ENCODE assay signal across 26 cellular contexts in the genomic region with DNA sequence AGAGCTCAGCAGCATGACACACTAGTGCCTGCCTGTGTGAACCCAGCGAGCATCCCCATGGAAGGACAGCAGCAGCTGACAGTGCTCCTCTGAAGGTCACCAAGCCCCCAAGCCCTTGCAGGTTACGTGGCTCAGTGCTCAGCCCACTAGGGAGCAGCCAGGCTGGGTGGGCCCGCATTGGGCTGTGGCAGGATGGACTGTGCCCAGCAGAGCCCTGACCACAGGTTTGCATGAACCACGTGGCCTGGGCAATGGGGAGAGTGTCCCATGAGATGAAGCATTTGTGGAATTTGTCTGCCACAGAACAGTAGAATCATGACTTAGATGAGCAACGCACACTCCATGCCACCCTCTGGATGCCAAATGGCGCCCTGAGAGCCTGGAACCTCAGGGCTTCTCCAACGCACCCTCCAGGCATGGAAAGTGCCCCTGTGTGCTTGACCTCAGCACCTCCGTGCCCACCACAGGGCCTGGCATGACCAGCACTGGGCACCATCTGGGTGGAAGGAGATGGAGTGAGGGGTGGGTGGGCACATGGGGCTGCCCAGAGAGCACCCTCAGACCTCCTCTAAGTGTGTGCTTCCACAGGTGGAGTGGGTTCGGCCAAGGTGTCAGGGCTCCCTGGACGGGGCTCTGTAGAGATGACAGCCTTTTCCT.
DNase-seq lines count a peak whose midpoint lies in the region; TF ChIP-seq lines count a peak whose summit lies in the region.
"Had no signal": no experiment of that assay in that cellular context is flagged by ENCODE, and none has a peak within 500 bp of the region (broad histone marks: within the 10 kb centered on the region; RNA-seq: fewer than 3 reads in every experiment).

No MANE protein-coding gene starts in this region.

- H3K79me2 ChIP-seq in H9 (ENCODE audit: insufficient read depth, low read length) = no peaks in the 10 kb centered on the region

- H3K27ac ChIP-seq in H9 (ENCODE audit: insufficient read length, low read depth, low read length) = no peak overlapping the region
- no peak overlapping the region for H3K27ac ChIP-seq in esophagus muscularis mucosa (replicated peaks in 1 of 4)
- H3K27ac ChIP-seq: C4-2B, GM23248, SJSA1 had no signal

- H3K9me3 ChIP-seq in H9 (ENCODE audit: control insufficient read depth, low read depth, low read length) (no peaks in the 10 kb centered on the region), esophagus muscularis mucosa (no peaks in the 10 kb centered on the region)
- H3K9me3 ChIP-seq: Caco-2, SJSA1 had no signal

- H3K9ac ChIP-seq in H9 (ENCODE audit: extremely low read depth, insufficient read length, low read length) = no peak overlapping the region
- H3K9ac ChIP-seq: GM23248 had no signal

- H2BK15ac ChIP-seq in H9 (ENCODE audit: low read depth, low read length) = no peak overlapping the region

- H3K4me2 ChIP-seq in H9 (ENCODE audit: insufficient read depth, insufficient read length, low read length) = no peak overlapping the region

- H3K14ac ChIP-seq in H9 (ENCODE audit: insufficient read depth, low read length) = no peak overlapping the region

- H3K27me3 ChIP-seq in H9 (ENCODE audit: insufficient read depth, low read length) = no peaks in the 10 kb centered on the region
- H3K27me3 ChIP-seq in esophagus muscularis mucosa = peaks cover 0 to 8% (median 0%) of the 10 kb centered on the region in 4 donors
- H3K27me3 ChIP-seq: SJSA1 had no signal

- no peak overlapping the region for H3K23ac ChIP-seq in H9 (ENCODE audit: insufficient read length, low read depth, low read length)

- peaks cover 1% of the 10 kb centered on the region; the same call in 1 of the 2 replicates for H3K4me1 ChIP-seq in H9 (ENCODE audit: insufficient read depth, low read length)
- peaks cover 0 to 9% (median 8%) of the 10 kb centered on the region in 4 donors for H3K4me1 ChIP-seq in esophagus muscularis mucosa
- H3K4me1 ChIP-seq: Caco-2, SJSA1 had no signal

- no peak overlapping the region for H2BK20ac ChIP-seq in H9 (ENCODE audit: low read depth, low read length, poor library complexity, severe bottlenecking)

- H4K20me1 ChIP-seq in H9 (ENCODE audit: control insufficient read depth, insufficient read depth, insufficient read length) = no peaks in the 10 kb centered on the region

- no peak overlapping the region for H3K56ac ChIP-seq in H9 (ENCODE audit: insufficient read length, low read depth, low read length)

- H4K91ac ChIP-seq in H9 (ENCODE audit: insufficient read length, low read depth, low read length) = no peak overlapping the region

- no peak overlapping the region for H3K27ac Mint-ChIP-seq in H9
- H3K27ac Mint-ChIP-seq: CD8-positive, alpha-beta T cell had no signal

- DNase-seq in activated effector memory CD4-positive, alpha-beta T cell treated with anti-CD3 and anti-CD28 coated beads, Interleukin-2, amount 50 U/mL, for 16 hours = peak; percentile 53
- DNase-seq in activated effector memory CD4-positive, alpha-beta T cell treated with Interleukin-2 at 50 U/mL for 16 hours = no peak
- DNase-seq in H9 (peak; percentile 19), esophagus muscularis mucosa (ENCODE audit: extremely low spot score) (peak; percentile 83), AG08396 (ENCODE audit: low spot score) (no peak), SIG-M5 (lab: John Stamatoyannopoulos, UW) (no peak)
- peak; percentile 14 for DNase-seq in stimulated activated CD8-positive, alpha-beta memory T cell treated with anti-CD3 and anti-CD28 coated beads, Interleukin-4, amount 100 ng/mL, for 48 hours
- DNase-seq: AML-193, Caco-2, DMS 273 treated with DMSO at 0.1 percent for 48 hours, DMS79, EL, GDM1, GM23248, HCEC 1CT, IMR-90, KG1, MM.1S, NCI-H2029, NCI-H446, NCI-H524 treated with DMSO at 0.1 percent for 48 hours, NCI-H774 had no signal

- H3K23me2 ChIP-seq in H9 (ENCODE audit: insufficient read length, low read depth, low read length, poor library complexity, severe bottlenecking) = no peaks in the 10 kb centered on the region

- peaks cover 9% of the 10 kb centered on the region for H3K27me3 Mint-ChIP-seq in H9 (ENCODE audit: low read depth)

- H4K5ac ChIP-seq in H9 (ENCODE audit: insufficient read length, low read depth, low read length) = no peak overlapping the region

- H2BK12ac ChIP-seq in H9 (ENCODE audit: insufficient read length, low read depth, low read length) = no peak overlapping the region

- TF ChIP-seq EP300 in esophagus muscularis mucosa (IDR thresholded peaks at IDR 0.05) = no peak

- TF ChIP-seq CTCF in H9 (conservative IDR thresholded peaks at IDR 0.05) (no peak), esophagus muscularis mucosa (IDR thresholded peaks at IDR 0.05) (no peak)

- H3K4ac ChIP-seq in H9 (ENCODE audit: low read depth, low read length) = no peak overlapping the region

- H2BK120ac ChIP-seq in H9 (ENCODE audit: low read depth, low read length, poor library complexity, severe bottlenecking) = no peak overlapping the region

- H2AFZ ChIP-seq in H9 (ENCODE audit: low read length) = no peak overlapping the region
- H2AFZ ChIP-seq: GM23248 had no signal

- peaks cover 7 to 16% of the 10 kb centered on the region in 2 experiments for H3K4me1 Mint-ChIP-seq in H9

- no peak overlapping the region for H3K18ac ChIP-seq in H9 (ENCODE audit: insufficient read length, low read depth, low read length)

- H3T11ph ChIP-seq in H9 (ENCODE audit: low read length) = no peak overlapping the region

- WGBS in H9 (ENCODE audit: extremely low coverage, insufficient read length, low lambda C conversion rate) = no CpG with 5 or more reads among the region's 10 CpGs
- 100% methylated on average over 4 of the region's 10 CpGs for WGBS in esophagus muscularis mucosa

- no peak overlapping the region for H2AK5ac ChIP-seq in H9 (ENCODE audit: insufficient read length, low read length)

- no peaks in the 10 kb centered on the region for H3K36me3 Mint-ChIP-seq in H9 (ENCODE audit: insufficient read depth in 1 of 3, low read depth in 3 of 3)
- H3K36me3 Mint-ChIP-seq: CD8-positive, alpha-beta T cell had no signal

- H4K8ac ChIP-seq in H9 (replicated peaks; ENCODE audit: insufficient read length, low read depth, low read length) = no peak overlapping the region

- no peaks in the 10 kb centered on the region for H3K9me3 Mint-ChIP-seq in H9
- H3K9me3 Mint-ChIP-seq: CD8-positive, alpha-beta T cell had no signal

- H3K4me3 ChIP-seq in esophagus muscularis mucosa = no peak overlapping the region
- H3K4me3 ChIP-seq: GM12878, GM23248, SJSA1 had no signal

- no peaks in the 10 kb centered on the region for H3K79me1 ChIP-seq in H9 (ENCODE audit: insufficient read depth, low read depth, low read length, poor library complexity, severe bottlenecking)

- intact Hi-C loops in esophagus muscularis mucosa (cut with DNase I) = no loop called here

- H3K4me3 Mint-ChIP-seq in H9 = no peak overlapping the region
- H3K4me3 Mint-ChIP-seq: CD8-positive, alpha-beta T cell had no signal

- TF ChIP-seq POLR2A in esophagus muscularis mucosa (IDR thresholded peaks at IDR 0.05; ENCODE audit: low read depth) = no peak

- no peaks in the 10 kb centered on the region for H3K36me3 ChIP-seq in esophagus muscularis mucosa
- H3K36me3 ChIP-seq: SJSA1 had no signal

- H2BK5ac ChIP-seq in H9 (ENCODE audit: insufficient read length, low read length) = no peak overlapping the region

Comparison
In these comparisons a context has a peak if more than half of its experiments do, and no peak if none do; other contexts are left out.
1. DNase-seq: peak in activated effector memory CD4-positive, alpha-beta T cell treated with anti-CD3 and anti-CD28 coated beads, Interleukin-2, amount 50 U/mL, for 16 hours (single experiment), H9 (single experiment), esophagus muscularis mucosa (single experiment) and stimulated activated CD8-positive, alpha-beta memory T cell treated with anti-CD3 and anti-CD28 coated beads, Interleukin-4, amount 100 ng/mL, for 48 hours (single experiment); none in activated effector memory CD4-positive, alpha-beta T cell treated with Interleukin-2 at 50 U/mL for 16 hours (single experiment), AG08396 (single experiment) and SIG-M5 (single experiment).